In genomic region chr6:82690283-82690682, GRCh38 we compare ENCODE assay signal across 7 cellular contexts.
"Had no signal": no experiment of that assay in that cellular context is flagged by ENCODE, and none has a peak within 500 bp of the region (broad histone marks: within the 10 kb centered on the region; RNA-seq: fewer than 3 reads in every experiment).

No MANE protein-coding gene starts in this region.

- H3K9ac ChIP-seq: GM23248 had no signal

- ATAC-seq: HepG2 had no signal

- DNase-seq: GM23248, GOT3, H9, HCEC 1CT, KBM-7 had no signal

- H3K27ac ChIP-seq: GM23248, HL-60 had no signal

- H3K4me3 ChIP-seq: GM23248 had no signal

- FAIRE-seq: HepG2 had no signal
